1 cellular context compared by ENCODE assay signal in the genomic region with DNA sequence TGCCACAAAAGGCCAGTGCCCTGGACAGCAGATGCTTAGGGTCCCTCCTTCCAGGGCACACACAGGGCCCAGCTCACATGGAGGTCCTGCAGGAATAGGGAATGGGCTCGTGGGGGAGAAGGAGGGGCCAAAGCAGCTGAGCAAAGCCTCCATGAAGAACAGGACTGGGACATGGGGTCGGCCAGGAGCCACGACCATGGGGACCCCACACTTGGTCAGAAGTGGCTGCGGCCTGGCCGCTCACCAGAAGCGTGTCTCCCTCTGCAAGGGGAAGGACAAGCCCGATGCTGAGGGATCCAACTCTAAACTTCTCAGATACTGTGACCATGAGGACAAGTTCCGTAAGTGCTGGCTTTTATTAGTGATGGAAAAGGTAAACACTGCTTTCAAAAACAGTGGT.
TF ChIP-seq lines count a peak whose summit lies in the region.

No MANE protein-coding gene starts in this region.

TF ChIP-seq in WTC11, 78 proteins besides CTCF, POLR2A, EP300 and RAD21 (continued from another document):
- no peak for TF ChIP-seq STAT6 (CRISPR knock-in tag; conservative IDR thresholded peaks at IDR 0.05; ENCODE audit: low read depth)
- TF ChIP-seq GRHL2 (CRISPR knock-in tag; IDR thresholded peaks at IDR 0.05; ENCODE audit: insufficient replicate concordance, severe bottlenecking) = no peak
- TF ChIP-seq OVOL2 (CRISPR knock-in tag; IDR thresholded peaks at IDR 0.05; ENCODE audit: borderline replicate concordance) = no peak
- TF ChIP-seq RELA (CRISPR knock-in tag; IDR thresholded peaks at IDR 0.05; ENCODE audit: borderline replicate concordance) = no peak
- TF ChIP-seq, protein P1, sequence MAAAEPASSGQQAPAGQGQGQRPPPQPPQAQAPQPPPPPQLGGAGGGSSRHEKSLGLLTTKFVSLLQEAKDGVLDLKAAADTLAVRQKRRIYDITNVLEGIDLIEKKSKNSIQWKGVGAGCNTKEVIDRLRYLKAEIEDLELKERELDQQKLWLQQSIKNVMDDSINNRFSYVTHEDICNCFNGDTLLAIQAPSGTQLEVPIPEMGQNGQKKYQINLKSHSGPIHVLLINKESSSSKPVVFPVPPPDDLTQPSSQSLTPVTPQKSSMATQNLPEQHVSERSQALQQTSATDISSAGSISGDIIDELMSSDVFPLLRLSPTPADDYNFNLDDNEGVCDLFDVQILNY (CRISPR knock-in tag; IDR thresholded peaks at IDR 0.05) = no peak
- no peak for TF ChIP-seq AFF4 (CRISPR knock-in tag; IDR thresholded peaks at IDR 0.05; ENCODE audit: borderline replicate concordance)
- TF ChIP-seq ELF4 (CRISPR knock-in tag; IDR thresholded peaks at IDR 0.05; ENCODE audit: low read depth) = no peak
